In genomic region chr3:183354325-183354831, GRCh38 we compare ENCODE assay signal across 31 cellular contexts.
"Had no signal": no experiment of that assay in that cellular context is flagged by ENCODE, and none has a peak within 500 bp of the region (broad histone marks: within the 10 kb centered on the region; RNA-seq: fewer than 3 reads in every experiment).

No MANE protein-coding gene starts in this region.

- H3K9me3 ChIP-seq: esophagus muscularis mucosa, gastroesophageal sphincter, prostate gland, right atrium auricular region, testis, tibial artery had no signal

- H3K4me3 ChIP-seq: dorsolateral prefrontal cortex, esophagus muscularis mucosa, gastroesophageal sphincter, heart left ventricle, hepatocyte, lung, neural progenitor cell, prostate gland, right atrium auricular region, smooth muscle cell, testis, tibial artery had no signal

- H3K4me3 Mint-ChIP-seq: memory B cell; mesothelial cell of epicardium; naive thymus-derived CD4-positive, alpha-beta T cell; nephron; neural progenitor cell; stimulated activated memory B cell treated with anti-CD40 and anti-IgM and Interleukin-4, amounts not matched to agents 10 μg/mL and 1 μg/mL and 100 μg/mL, for 72 hours; type B pancreatic cell had no signal

- DNase-seq: dorsolateral prefrontal cortex; effector CD4-positive, alpha-beta T cell; foreskin keratinocyte; heart left ventricle; kidney; naive thymus-derived CD4-positive, alpha-beta T cell; stimulated activated CD4-positive, alpha-beta T cell treated with anti-CD3 and anti-CD28 coated beads, Interleukin-12 subunit alpha, Interleukin-12 subunit beta, amount 100 ng/mL, for 4 hours; stimulated activated CD4-positive, alpha-beta T cell treated with anti-CD3 and anti-CD28 coated beads, Interleukin-2, amount 100 ng/mL, for 24 hours; stimulated activated CD4-positive, alpha-beta T cell treated with anti-CD3 and anti-CD28 coated beads, Interleukin-4, amount 100 ng/mL, for 24 hours; stimulated activated naive CD8-positive, alpha-beta T cell treated with anti-CD3 and anti-CD28 coated beads, Interleukin-15, Interleukin-2, amounts not matched to agents 100 U/mL and 50 U/mL, for 24 hours; substantia nigra; testis; tibial artery had no signal

- H3K27ac ChIP-seq: dorsolateral prefrontal cortex, epithelial cell of prostate, esophagus muscularis mucosa, foreskin keratinocyte, gastroesophageal sphincter, heart left ventricle, hepatocyte, neural progenitor cell, parathyroid adenoma, prostate gland, right atrium auricular region, testis, tibial artery had no signal

- H3K36me3 Mint-ChIP-seq: memory B cell; mesothelial cell of epicardium; neural progenitor cell; stimulated activated memory B cell treated with anti-CD40 and anti-IgM and Interleukin-4, amounts not matched to agents 10 μg/mL and 1 μg/mL and 100 μg/mL, for 72 hours; type B pancreatic cell had no signal

- H3K4me1 ChIP-seq: esophagus muscularis mucosa, foreskin keratinocyte, gastroesophageal sphincter, heart left ventricle, neural progenitor cell, prostate gland, right atrium auricular region, testis, tibial artery had no signal

- ATAC-seq: foreskin keratinocyte; gastroesophageal sphincter; heart left ventricle; left lobe of liver; naive thymus-derived CD4-positive, alpha-beta T cell; sciatic nerve; stimulated activated memory B cell treated with anti-CD40 and anti-IgM and Interleukin-4, amounts not matched to agents 10 μg/mL and 1 μg/mL and 100 μg/mL, for 72 hours; stimulated activated naive CD8-positive, alpha-beta T cell treated with anti-CD3 and anti-CD28 coated beads, Interleukin-15, Interleukin-2, amounts not matched to agents 100 U/mL and 50 U/mL, for 24 hours had no signal

- H3K36me3 ChIP-seq: esophagus muscularis mucosa, gastroesophageal sphincter, heart left ventricle, neural progenitor cell, prostate gland, right atrium auricular region, tibial artery had no signal

- H3K27me3 Mint-ChIP-seq: type B pancreatic cell had no signal

- H3K9me3 Mint-ChIP-seq: memory B cell; naive thymus-derived CD4-positive, alpha-beta T cell; nephron; neural progenitor cell; stimulated activated memory B cell treated with anti-CD40 and anti-IgM and Interleukin-4, amounts not matched to agents 10 μg/mL and 1 μg/mL and 100 μg/mL, for 72 hours; type B pancreatic cell had no signal

- H3K9ac ChIP-seq: neural progenitor cell, parathyroid adenoma had no signal

- H3K27ac Mint-ChIP-seq: memory B cell; mesothelial cell of epicardium; naive thymus-derived CD4-positive, alpha-beta T cell; nephron; neural progenitor cell; stimulated activated memory B cell treated with anti-CD40 and anti-IgM and Interleukin-4, amounts not matched to agents 10 μg/mL and 1 μg/mL and 100 μg/mL, for 72 hours; type B pancreatic cell had no signal

- H3K4me1 Mint-ChIP-seq: memory B cell; mesothelial cell of epicardium; nephron; neural progenitor cell; stimulated activated memory B cell treated with anti-CD40 and anti-IgM and Interleukin-4, amounts not matched to agents 10 μg/mL and 1 μg/mL and 100 μg/mL, for 72 hours had no signal

- H3K27me3 ChIP-seq: dorsolateral prefrontal cortex, esophagus muscularis mucosa, foreskin keratinocyte, gastroesophageal sphincter, heart left ventricle, hepatocyte, neural progenitor cell, right atrium auricular region, testis had no signal

- FAIRE-seq: colon, kidney had no signal
